8 cellular contexts compared by ENCODE assay signal in the genomic region with DNA sequence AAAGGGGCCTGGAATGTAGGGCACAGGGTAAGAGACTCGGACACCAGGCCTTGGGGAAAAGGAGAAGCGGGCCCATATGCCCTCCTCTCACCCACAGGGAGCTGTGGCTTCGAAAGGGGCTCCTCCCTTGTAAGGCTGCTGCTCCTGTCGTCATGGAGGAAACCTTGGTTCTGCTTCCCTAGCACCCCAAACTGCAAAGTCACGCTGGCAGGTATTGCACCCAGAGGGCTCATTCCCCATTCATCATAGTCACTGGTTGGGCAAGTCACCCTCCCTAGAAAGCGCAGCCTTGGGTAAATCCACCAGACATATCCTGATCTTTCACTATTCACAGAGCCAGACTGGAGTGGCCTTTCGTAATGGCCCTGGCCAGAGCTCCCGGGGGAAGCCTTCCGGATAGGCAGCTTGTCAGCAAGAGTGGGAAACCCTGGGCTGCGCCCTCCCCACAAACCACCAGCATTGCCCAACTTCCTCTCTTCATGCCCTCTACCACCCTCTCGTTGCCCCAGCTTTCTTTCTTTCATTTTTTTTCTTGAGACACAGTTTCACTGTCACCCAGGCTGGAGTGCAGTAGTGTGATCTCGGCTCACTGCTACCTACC.
DNase-seq lines count a peak whose midpoint lies in the region; ATAC-seq, FAIRE-seq and TF ChIP-seq lines count a peak whose summit lies in the region.

No MANE protein-coding gene starts in this region.

- TF ChIP-seq CTCF in fibroblast of villous mesenchyme (IDR thresholded peaks at IDR 0.05; ENCODE audit: insufficient read depth, low read depth, low read length) = no peak

- ATAC-seq in HG03432 (IDR thresholded peaks at IDR 0.05; ENCODE audit: unreplicated experiment) = no peak

- DNase-seq in HT1080 (ENCODE audit: low read depth) = peak; percentile 85
- DNase-seq in activated CD4-positive, alpha-beta T cell treated with anti-CD3 and anti-CD28 coated beads, Interleukin-2, amount 50 U/mL, for 1 hour = peak; percentile 14
- peak; percentile 91 for DNase-seq in fibroblast of villous mesenchyme (ENCODE audit: low read depth)
- peak in 2 of 3 donors; percentile 8 to 32 for DNase-seq in stimulated activated CD4-positive, alpha-beta T cell treated with anti-CD3 and anti-CD28 coated beads, Interleukin-12 subunit alpha, Interleukin-12 subunit beta, amount 100 ng/mL, for 48 hours (ENCODE audit: low read depth in 2 of 3, low spot score in 1 of 3)
- DNase-seq in RCC 7860 (ENCODE audit: low spot score) = no peak
- DNase-seq in kidney glomerular epithelial cell (lab: John Stamatoyannopoulos, UW) = no peak
- no peak for DNase-seq in NCI-H524 (lab: John Stamatoyannopoulos, UW)

- FAIRE-seq in RCC 7860 (lab: Jason Lieb, UNC) = no peak

- H3K4me3 ChIP-seq in fibroblast of villous mesenchyme (ENCODE audit: low read depth, low read length) = no peak overlapping the region

Comparison
In these comparisons a context has a peak if more than half of its experiments do, and no peak if none do; other contexts are left out.
1. DNase-seq: peak in HT1080 (single experiment), activated CD4-positive, alpha-beta T cell treated with anti-CD3 and anti-CD28 coated beads, Interleukin-2, amount 50 U/mL, for 1 hour (single experiment), fibroblast of villous mesenchyme (single experiment) and stimulated activated CD4-positive, alpha-beta T cell treated with anti-CD3 and anti-CD28 coated beads, Interleukin-12 subunit alpha, Interleukin-12 subunit beta, amount 100 ng/mL, for 48 hours (2 of 3); none in RCC 7860 (single experiment), kidney glomerular epithelial cell (single experiment) and NCI-H524 (0 of 2).